Comparison of ENCODE assay signal across 28 cellular contexts in the genomic region with DNA sequence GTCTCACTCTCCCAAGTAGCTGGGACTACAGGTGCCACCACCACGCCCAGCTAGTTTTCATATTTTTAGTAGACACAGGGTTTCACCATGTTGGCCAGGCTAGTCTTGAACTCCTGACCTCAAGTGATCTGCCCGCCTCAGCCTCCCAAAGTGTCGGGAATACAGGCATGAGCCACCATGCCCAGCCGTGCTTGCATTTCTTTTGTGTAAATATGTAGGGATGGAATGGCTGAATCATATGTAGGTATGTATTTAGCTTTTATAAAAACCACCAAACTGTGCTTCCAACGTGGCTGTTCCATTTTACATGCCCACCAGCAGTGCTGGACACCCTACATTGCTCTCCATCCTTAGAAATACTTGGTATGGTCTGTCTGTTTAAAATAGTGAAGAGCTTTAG.
"Had no signal": no experiment of that assay in that cellular context is flagged by ENCODE, and none has a peak within 500 bp of the region (broad histone marks: within the 10 kb centered on the region; RNA-seq: fewer than 3 reads in every experiment).

No MANE protein-coding gene starts in this region.

- H3K27me3 ChIP-seq: brain microvascular endothelial cell had no signal

- H3K4me1 Mint-ChIP-seq: central memory CD8-positive, alpha-beta T cell; T-helper 17 cell had no signal

- H3K36me3 Mint-ChIP-seq: activated naive CD8-positive, alpha-beta T cell had no signal

- ATAC-seq: activated CD4-positive, CD25-positive, alpha-beta regulatory T cell treated with anti-CD3 and anti-CD28 coated beads, Interleukin-2, amount 50 U/mL, for 24 hours; activated CD8-positive, alpha-beta T cell treated with anti-CD3 and anti-CD28 coated beads for 36 hours; esophagus mucosa; T-helper 17 cell had no signal

- H3K36me3 ChIP-seq: brain microvascular endothelial cell, WERI-Rb-1 had no signal

- DNase-seq: activated B cell treated with CpG ODN at 0.5 μM for 24 hours; activated CD4-positive, alpha-beta T cell treated with anti-CD3 and anti-CD28 coated beads for 48 hours; activated CD4-positive, alpha-beta T cell treated with anti-CD3 and anti-CD28 coated beads, Interleukin-2, amount 50 U/mL, for 1 hour; activated CD4-positive, alpha-beta T cell treated with anti-CD3 and anti-CD28 coated beads, Interleukin-2, amount 50 U/mL, for 48 hours; activated CD8-positive, alpha-beta T cell treated with anti-CD3 and anti-CD28 coated beads for 36 hours; activated gamma-delta T cell treated with Interleukin-2 at 50 U/mL for 16 hours; activated naive CD4-positive, alpha-beta T cell treated with anti-CD3 and anti-CD28 coated beads, Interleukin-2, amount 50 U/mL, for 16 hours; activated naive CD4-positive, alpha-beta T cell treated with Interleukin-2 at 50 U/mL for 16 hours; activated T-cell treated with anti-CD3 and anti-CD28 coated beads, Interleukin-2, amount 50 U/mL, for 1 hour; amniotic stem cell; anterior cingulate cortex; brain microvascular endothelial cell; cortex of kidney; dermis blood vessel endothelial cell; effector CD4-positive, alpha-beta T cell; foreskin fibroblast; head of caudate nucleus; T-helper 1 cell; T-helper 17 cell; T1000; WERI-Rb-1 had no signal

- H3K9me3 Mint-ChIP-seq: activated B cell treated with CpG ODN at 0.5 μM for 24 hours had no signal

- H3K27ac ChIP-seq: brain microvascular endothelial cell, WERI-Rb-1 had no signal

- H3K27ac Mint-ChIP-seq: activated B cell treated with CpG ODN at 0.5 μM for 24 hours; activated CD8-positive, alpha-beta T cell treated with anti-CD3 and anti-CD28 coated beads for 36 hours; activated naive CD8-positive, alpha-beta T cell; activated T-helper 1 cell treated with anti-CD3 and anti-CD28 coated beads, Interleukin-12 subunit alpha, Interleukin-12 subunit beta, Interleukin-2, Interleukin-4 antibody, amounts not matched to agents 30 ng/mL and 10 ng/mL and 1 ng/mL, durations not matched to agents 14 hours and 24 hours and 36 hours; activated T-helper 2 cell treated with anti-CD3 and anti-CD28 coated beads, Interferon-gamma antibody, Interleukin-2, Interleukin-4, amounts not matched to agents 10 μg/mL and 5 μg/mL and 100 μg/mL, durations not matched to agents 14 hours and 24 hours and 36 hours; T-helper 17 cell; T-helper 2 cell treated with Interferon-gamma antibody and Interleukin-4, amounts not matched to agents 5 μg/mL and 100 μg/mL, for 36 hours had no signal

- H3K4me3 Mint-ChIP-seq: activated B cell treated with CpG ODN at 0.5 μM for 24 hours; activated CD8-positive, alpha-beta T cell treated with anti-CD3 and anti-CD28 coated beads for 36 hours; activated naive CD8-positive, alpha-beta T cell; activated T-helper 1 cell treated with anti-CD3 and anti-CD28 coated beads, Interleukin-12 subunit alpha, Interleukin-12 subunit beta, Interleukin-2, Interleukin-4 antibody, amounts not matched to agents 30 ng/mL and 10 ng/mL and 1 ng/mL, durations not matched to agents 14 hours and 24 hours and 36 hours; central memory CD8-positive, alpha-beta T cell; T-helper 17 cell; T-helper 2 cell treated with Interferon-gamma antibody and Interleukin-4, amounts not matched to agents 5 μg/mL and 100 μg/mL, for 36 hours had no signal
